8 cellular contexts compared by ENCODE assay signal in genomic region chr16:58336332-58337089, GRCh38. TPM values are rescaled to one million over a fixed set of nuclear protein-coding genes. Genes with fewer than 3 reads are reported as not detected.
DNase-seq lines count a peak whose midpoint lies in the region; ATAC-seq, FAIRE-seq and TF ChIP-seq lines count a peak whose summit lies in the region.

No MANE protein-coding gene starts in this region.

- peak overlapping the region; percentile 94 for H2AFZ ChIP-seq in HCT116 (ENCODE audit: low read depth, low read length, poor library complexity, severe bottlenecking)

- peak overlapping the region; percentile 55 to 62 (median 61) for H3K4me3 Mint-ChIP-seq in T-cell

- H3K27ac ChIP-seq in HCT116 (ENCODE audit: low read depth, low read length) (no peak overlapping the region), right atrium auricular region (peak overlapping the region; percentile 54 to 70)

- DNase-seq in HCT116 (ENCODE audit: low read depth, low spot score) (peak; percentile 77), NB4 (ENCODE audit: low read depth) (peak; percentile 86), T-cell (peak; percentile 50 to 86 (median 76)), amniotic epithelial cell (ENCODE audit: low read depth) (peak; percentile 47), right atrium auricular region (ENCODE audit: low spot score) (peak; percentile 91), retina (peak; percentile 85)

- H3K27me3 ChIP-seq in HCT116 (ENCODE audit: insufficient read depth, low read length) (no peaks in the 10 kb centered on the region), right atrium auricular region (no peaks in the 10 kb centered on the region)

- no peaks in the 10 kb centered on the region for H3K9me3 Mint-ChIP-seq in T-cell

- H3K4me3 ChIP-seq in HCT116 (replicated peaks in 1 of 2; ENCODE audit: low read depth in 1 of 2, low read length in 2 of 2) (0 out of 4 replicates have a peak overlapping the region, but pooled peaks of 1 of the 2 experiments have one; percentile 2), NB4 (ENCODE audit: low read depth, low read length) (no peak overlapping the region), right atrium auricular region (peak overlapping the region; percentile 1 to 34)

- peak; percentile 89 for TF ChIP-seq RAD21 in HCT116 (IDR thresholded peaks at IDR 0.05; ENCODE audit: low read depth)

- H3K4me2 ChIP-seq in HCT116 (ENCODE audit: low read length) = peak overlapping the region; percentile 58

- no peaks in the 10 kb centered on the region for H4K20me1 ChIP-seq in HCT116 (ENCODE audit: insufficient read depth)

- no peak overlapping the region for H3K27ac Mint-ChIP-seq in T-cell

- H3K36me3 ChIP-seq in HCT116 (ENCODE audit: control insufficient read depth in 1 of 2, insufficient read depth in 2 of 2, low read length in 2 of 2) (no peaks in the 10 kb centered on the region), right atrium auricular region (no peaks in the 10 kb centered on the region)

- TF ChIP-seq POLR2A in HCT116 (IDR thresholded peaks at IDR 0.05; ENCODE audit: borderline replicate concordance, extremely low read depth, insufficient read depth, insufficient read length) (no peak), NB4 (IDR thresholded peaks at IDR 0.05; ENCODE audit: extremely low read depth, insufficient read length) (no peak)

- TF ChIP-seq CTCF in HCT116 (IDR thresholded peaks at IDR 0.05 in 2 of 3, conservative IDR thresholded peaks at IDR 0.05 in 1 of 3; ENCODE audit: borderline replicate concordance in 1 of 3, insufficient read depth in 1 of 3, low read depth in 2 of 3, low read length in 2 of 3) (peak; percentile 91 to 98 (median 95)), NB4 (IDR thresholded peaks at IDR 0.05; ENCODE audit: low read depth, low read length) (peak; percentile 96), right atrium auricular region (IDR thresholded peaks at IDR 0.05) (peak; percentile 94)

- H3K9me3 ChIP-seq in HCT116 (ENCODE audit: control insufficient read depth in 1 of 2, insufficient read depth in 1 of 2, low read depth in 1 of 2, low read length in 2 of 2) = no peaks in the 10 kb centered on the region
- H3K9me3 ChIP-seq in right atrium auricular region = no peaks in the 10 kb centered on the region

- CTCF ChIA-PET in HCT116 (lab: Charles Lee) (interaction anchor here (0.9 to 3.4 kb wide), 19 partner anchors 9 to 420 kb away, joined by 3 to 92 read pairs (median 4); partner anchors contain the start of gene NDRG4), T-cell (lab: Charles Lee) (interaction anchor here (0.5 to 2.8 kb wide), 29 partner anchors 8 to 518 kb away, joined by 3 to 47 read pairs (median 4); partner anchors contain the start of gene GINS3 (in 1 of the 2))

- H3K9ac ChIP-seq in HCT116 (ENCODE audit: low read length) = no peak overlapping the region

- H3K4me1 Mint-ChIP-seq in T-cell = peaks cover 6 to 7% (median 7%) of the 10 kb centered on the region in 3 donors

- no peaks in the 10 kb centered on the region for H3K79me2 ChIP-seq in HCT116 (ENCODE audit: insufficient read depth, low read length)

- intact Hi-C loops in HCT116 (cut with micrococcal nuclease) = loop anchor here (1.0 to 10.0 kb wide), 4 partner anchors 151 to 326 kb away; partner anchors contain the start of gene MMP15

- no peaks in the 10 kb centered on the region for H3K9me2 ChIP-seq in HCT116 (ENCODE audit: insufficient read depth)

- peaks cover 5 to 8% of the 10 kb centered on the region in 2 donors for H3K27me3 Mint-ChIP-seq in T-cell

- POLR2A ChIA-PET in HCT116 (lab: Charles Lee) = interaction anchor here (0.6 to 1.9 kb wide), 5 partner anchors 8 to 160 kb away, joined by 3 to 7 read pairs (median 4); no protein-coding TSS in a partner anchor
- POLR2A ChIA-PET in T-cell (lab: Charles Lee) = interaction anchor here in 1 of 2 donors (0.9 kb wide), 1 partner anchor 149 kb away, joined by 3 read pairs; no protein-coding TSS in a partner anchor

- ATAC-seq in HCT116 = peak; percentile 81
- ATAC-seq in T-cell (replicated peaks in 1 of 4) = peak; percentile 82 to 93 (median 86)
- ATAC-seq in GM18519 (IDR thresholded peaks at IDR 0.05; ENCODE audit: low FRiP score, unreplicated experiment) = no peak

- BruUV-seq in HCT116 (replicated peaks; lab: Mats Ljungman, UMichigan) = no TSS peak

- H3K4me1 ChIP-seq in HCT116 (ENCODE audit: control insufficient read depth in 1 of 2, insufficient read depth in 2 of 2, low read length in 2 of 2) = peaks cover 6 to 10% of the 10 kb centered on the region in 2 experiments
- H3K4me1 ChIP-seq in right atrium auricular region = peaks cover 0 to 15% of the 10 kb centered on the region in 2 donors

- RAD21 ChIA-PET in HCT116 (lab: Charles Lee; ENCODE audit: low non-redundant PET in 1 of 2, low total read pairs in 2 of 2, uncharacterized antibody in 2 of 2, unreplicated experiment in 2 of 2) = interaction anchor here (1.3 to 2.4 kb wide), 3 partner anchors 72 to 151 kb away, joined by 3 to 15 read pairs (median 9); no protein-coding TSS in a partner anchor

- H3K36me3 Mint-ChIP-seq in T-cell = no peaks in the 10 kb centered on the region

- FAIRE-seq in G401.6 (lab: Jason Lieb, UNC) = peak; percentile 93

TF ChIP-seq in HCT116, 20 proteins besides CTCF, POLR2A, EP300 and RAD21:
- TF ChIP-seq EZH2 (IDR thresholded peaks at IDR 0.05) (no peak), CBX3 (IDR thresholded peaks at IDR 0.05; ENCODE audit: low read depth) (no peak), MAX (IDR thresholded peaks at IDR 0.05) (peak; percentile 43; the same call in 1 of the 2 replicates), EGR1 (IDR thresholded peaks at IDR 0.05; ENCODE audit: low read depth) (no peak), POLR2AphosphoS5 (IDR thresholded peaks at IDR 0.05; ENCODE audit: low read depth, low read length) (no peak), ELF1 (IDR thresholded peaks at IDR 0.05; ENCODE audit: borderline replicate concordance, low read depth) (no peak), ZNF274 (IDR thresholded peaks at IDR 0.05; ENCODE audit: low read depth, low read length) (no peak), SRF (IDR thresholded peaks at IDR 0.05; ENCODE audit: low read depth) (no peak), EZH2phosphoT487 (IDR thresholded peaks at IDR 0.05; ENCODE audit: borderline replicate concordance) (no peak)

RNA-seq across cellular contexts. Expression of gene PRSS54, which starts 41.7 kb away (rescaled TPM):
- total RNA-seq in HCT116 (2021; ENCODE audit: unreplicated experiment) = not detected
- polyA plus RNA-seq in HCT116 (2012) = not detected in 2 replicates
- not detected for total RNA-seq in T-cell
- not detected for total RNA-seq in right atrium auricular region

RNA-seq across cellular contexts. Expression of gene GINS3, which starts 55.8 kb away (rescaled TPM):
- total RNA-seq in HCT116 (2021; ENCODE audit: unreplicated experiment) (12.1 TPM), T-cell (1 to 10 TPM in 4 of 5 donors, under 1 TPM in 1; 0.98 to 1.6 (median 1.3) TPM), right atrium auricular region (1 to 10 TPM; 5.8 to 7.1 TPM)
- polyA plus RNA-seq in HCT116 (2012) = 6.0 and 7.8 TPM in 2 replicates
